ENCODE assay signal across 19 cellular contexts in the genomic region with DNA sequence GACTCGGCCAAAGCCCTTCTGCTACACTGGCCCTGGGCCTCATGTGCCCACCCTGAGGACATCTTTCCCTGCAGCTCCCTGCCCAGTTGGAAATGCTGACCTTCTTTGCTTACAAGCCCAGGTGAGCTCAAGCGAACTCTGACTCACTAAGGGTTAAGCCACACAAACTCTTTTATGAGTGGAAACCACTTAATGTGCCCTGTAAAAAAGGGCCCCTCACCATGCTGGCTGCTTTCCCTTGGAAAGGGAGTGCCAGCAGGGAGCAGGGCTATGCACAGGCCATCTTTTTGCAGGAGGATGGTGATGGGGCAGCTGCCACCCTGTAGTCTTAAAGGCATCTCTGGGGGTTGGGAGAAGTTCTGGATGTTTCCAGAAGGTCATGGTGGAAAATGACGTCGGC. TPM values are rescaled to one million over a fixed set of nuclear protein-coding genes. Genes with fewer than 3 reads are reported as not detected.
A peak's percentile ranks its signal among the peaks of the same experiment; 100 is the strongest.
DNase-seq lines count a peak whose midpoint lies in the region; ATAC-seq, FAIRE-seq and TF ChIP-seq lines count a peak whose summit lies in the region.
"Had no signal": no experiment of that assay in that cellular context is flagged by ENCODE, and none has a peak within 500 bp of the region (broad histone marks: within the 10 kb centered on the region; RNA-seq: fewer than 3 reads in every experiment).

No MANE protein-coding gene starts in this region.

- H3K4me1 ChIP-seq in A549 (peaks cover 86% of the 10 kb centered on the region), PC-9 (replicated peaks; ENCODE audit: insufficient read depth) (peaks cover 98% of the 10 kb centered on the region), prostate gland (replicated peaks) (peaks cover 35% of the 10 kb centered on the region)

- intact Hi-C loops in PC-9 (cut with micrococcal nuclease; ENCODE audit: unreplicated experiment) (no loop called here), prostate gland (cut with DNase I) (no loop called here)

- DNase-seq in A549 (ENCODE audit: low read depth in 1 of 2, low spot score in 1 of 2) (peak in 1 of 2 experiments; percentile 51), PC-9 (peak in 1 of 2 experiments; percentile 64), kidney tubule cell (ENCODE audit: low spot score) (peak; percentile 45), prostate gland (ENCODE audit: low spot score) (no peak), KG1 (lab: John Stamatoyannopoulos, UW) (no peak), medulla oblongata (ENCODE audit: extremely low spot score) (no peak)
- DNase-seq in central memory CD4-positive, alpha-beta T cell: no peak
- DNase-seq: activated CD4-positive, alpha-beta T cell treated with anti-CD3 and anti-CD28 coated beads, Interleukin-2, amount 50 U/mL, for 48 hours; activated naive CD4-positive, alpha-beta T cell treated with Interleukin-2 at 50 U/mL for 16 hours; CD4-positive, CD25-positive, alpha-beta regulatory T cell; NCI-H524; SHP77 treated with DMSO at 0.1 percent for 48 hours; stimulated activated CD4-positive, alpha-beta T cell treated with anti-CD3 and anti-CD28 coated beads, Interleukin-4, amount 100 ng/mL, for 24 hours had no signal

- POLR2A ChIA-PET in A549 (lab: Yijun Ruan, JAX) (interaction anchor here (2.4 to 5.2 kb wide), 3 partner anchors 15 to 46 kb away, joined by 8 to 81 read pairs (median 74); no protein-coding TSS in a partner anchor), PC-9 (lab: Charles Lee; ENCODE audit: unreplicated experiment) (interaction anchor here (0.5 to 1.5 kb wide), 4 partner anchors 10 to 527 kb away, joined by 3 to 10 read pairs (median 6); partner anchors contain the start of gene EHF)

- H3K4me2 ChIP-seq in A549: peak overlapping the region; percentile 67
- peak overlapping the region; percentile 74 for H3K4me2 ChIP-seq in PC-9

- BruUV-seq in PC-9 (replicated peaks; lab: Mats Ljungman, UMichigan): no TSS peak

- peak overlapping the region; percentile 94 to 99 for H3K27ac ChIP-seq in A549
- peak overlapping the region; percentile 84 for H3K27ac ChIP-seq in PC-9
- H3K27ac ChIP-seq in prostate gland: peak overlapping the region; percentile 78 to 90

- no peaks in the 10 kb centered on the region for H4K20me1 ChIP-seq in PC-9 (ENCODE audit: insufficient read depth)

- CTCF ChIA-PET in A549 (lab: Yijun Ruan, JAX) (interaction anchor here (0.6 to 10.6 kb wide), 10 partner anchors 9 to 810 kb away, joined by 3 to 68 read pairs (median 5); partner anchors contain the start of gene ELF5), PC-9 (lab: Charles Lee) (interaction anchor here (0.6 to 1.0 kb wide), 2 partner anchors 18 to 53 kb away, joined by 3 to 5 read pairs; partner anchors contain the start of gene EHF)

- H3K36me3 ChIP-seq in PC-9 (ENCODE audit: low read depth) (peaks cover 41% of the 10 kb centered on the region), prostate gland (no peaks in the 10 kb centered on the region)

- TF ChIP-seq EP300 in A549 (IDR thresholded peaks at IDR 0.05): no peak

- ATAC-seq in A549: peak; percentile 36 to 41; a peak in 4 of 6 replicates
- no peak for ATAC-seq in GM19455 (IDR thresholded peaks at IDR 0.05; ENCODE audit: unreplicated experiment)

- TF ChIP-seq CTCF in A549 (IDR thresholded peaks at IDR 0.05): no peak
- TF ChIP-seq CTCF in PC-9 (conservative IDR thresholded peaks at IDR 0.05): no peak
- no peak for TF ChIP-seq CTCF in prostate gland (IDR thresholded peaks at IDR 0.05)

- peaks cover 68% of the 10 kb centered on the region for H3F3A ChIP-seq in PC-9 (ENCODE audit: insufficient read depth, low read depth)

- no peak overlapping the region for H2AFZ ChIP-seq in PC-9

- H3K9me3 ChIP-seq in A549: no peaks in the 10 kb centered on the region
- no peaks in the 10 kb centered on the region for H3K9me3 ChIP-seq in PC-9 (ENCODE audit: insufficient read depth, low read depth)
- H3K9me3 ChIP-seq in prostate gland: no peaks in the 10 kb centered on the region

- H3K27me3 ChIP-seq in PC-9 (ENCODE audit: insufficient read depth, low read depth): no peaks in the 10 kb centered on the region
- no peaks in the 10 kb centered on the region for H3K27me3 ChIP-seq in prostate gland (replicated peaks; ENCODE audit: insufficient read depth)

- FAIRE-seq in A549 (lab: Jason Lieb, UNC): no peak
- FAIRE-seq: endometrium, H1 had no signal

- TF ChIP-seq POLR2A in A549 (IDR thresholded peaks at IDR 0.05; ENCODE audit: low read length) (no peak), prostate gland (IDR thresholded peaks at IDR 0.05) (no peak)

- H3K9me2 ChIP-seq in PC-9 (ENCODE audit: insufficient read depth): no peaks in the 10 kb centered on the region

- peak in 1 of 2 experiments; percentile 2; a peak in 1 of 5 replicates for TF ChIP-seq RAD21 in A549 (conservative IDR thresholded peaks at IDR 0.05 in 1 of 2, IDR thresholded peaks at IDR 0.05 in 1 of 2)

- H3K79me2 ChIP-seq in PC-9 (ENCODE audit: low read depth): peaks cover 97% of the 10 kb centered on the region

- whole genome bisulfite sequencing in A549 (ENCODE audit: missing lambda C conversion rate): 15% methylated on average over 4 of the region's 4 CpGs
- 38% methylated on average over 4 of the region's 4 CpGs for WGBS in prostate gland

- H3K4me3 ChIP-seq in A549: no peak overlapping the region
- peak overlapping the region; percentile 6; the same call in 1 of the 2 replicates for H3K4me3 ChIP-seq in PC-9
- peak overlapping the region in 1 of 2 donors; percentile 6 for H3K4me3 ChIP-seq in prostate gland
- H3K4me3 ChIP-seq: skin epidermis had no signal

TF ChIP-seq in A549, 52 proteins besides CTCF, POLR2A, EP300 and RAD21:
- TF ChIP-seq GATA3 (IDR thresholded peaks at IDR 0.05; ENCODE audit: borderline replicate concordance) (0 out of 2 replicates have a peak, but pooled peaks have one; percentile 38), KDM5A (IDR thresholded peaks at IDR 0.05) (no peak), JUNB (IDR thresholded peaks at IDR 0.05) (no peak), TP53 (CRISPR knock-in tag; IDR thresholded peaks at IDR 0.05) (no peak), HOXB13 (CRISPR knock-in tag; IDR thresholded peaks at IDR 0.05; ENCODE audit: low read depth) (peak; percentile 67; the same call in 1 of the 2 replicates), RARB (CRISPR knock-in tag; IDR thresholded peaks at IDR 0.05) (no peak)
- TF ChIP-seq, protein P1, sequence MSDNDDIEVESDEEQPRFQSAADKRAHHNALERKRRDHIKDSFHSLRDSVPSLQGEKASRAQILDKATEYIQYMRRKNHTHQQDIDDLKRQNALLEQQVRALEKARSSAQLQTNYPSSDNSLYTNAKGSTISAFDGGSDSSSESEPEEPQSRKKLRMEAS (IDR thresholded peaks at IDR 0.05): 0 out of 2 replicates have a peak, but pooled peaks have one; percentile 1

RNA-seq across cellular contexts. Expression of gene EHF, which starts 18.7 kb away (rescaled TPM):
- polyA plus RNA-seq in A549 (2011; rRNA removed) (4.9 and 5.4 TPM in 2 replicates), A549 (2017; fragmentation: RNase III; extraction: RNeasy Plus Mini Kit Qiagen cat#74134 plus additional on column Dnase treatment) (6.0 to 7.8 TPM (median 7.0 TPM) in 3 replicates)
- 0.96 and 1.3 TPM in 2 replicates for polyA plus RNA-seq in A549 (2012; cell fraction: cytosol; rRNA removed)
- polyA plus RNA-seq in A549 (2012; cell fraction: nucleus; rRNA removed): 1.0 TPM in 2 replicates
- 19.9 and 22.1 TPM in 2 replicates for polyA minus RNA-seq in A549 (2011; rRNA and poly(A)+ RNA removed)
- total RNA-seq in PC-9 (2021) (85.7 and 118 TPM in 2 replicates), prostate gland (100 to 1,000 TPM; 164 to 332 TPM)
- total RNA-seq: CD4-positive, CD25-positive, alpha-beta regulatory T cell; fibroblast of villous mesenchyme; H1; osteoblast had no signal
- polyA plus RNA-seq: CD4-positive, CD25-positive, alpha-beta regulatory T cell; H1 had no signal
